ENCODE assay signal across 3 cellular contexts in the genomic region with DNA sequence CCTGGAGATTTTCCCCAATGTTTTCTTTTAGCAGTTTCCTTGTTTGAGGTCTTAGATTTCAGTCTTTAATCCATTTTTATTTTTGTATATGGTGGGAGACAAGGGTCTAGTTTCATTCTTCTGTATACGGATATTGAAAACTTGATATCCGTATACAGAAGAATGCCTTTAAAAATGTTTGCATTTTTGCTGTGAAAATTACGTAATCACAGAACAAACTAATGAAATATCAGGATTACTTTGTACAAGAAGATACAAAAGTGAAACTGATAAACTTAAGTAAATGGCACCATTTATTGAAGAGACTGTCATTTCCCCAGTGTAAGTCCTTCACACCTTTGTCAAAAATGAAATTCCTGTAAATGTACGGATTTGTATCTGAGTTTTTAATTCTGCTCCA.
TF ChIP-seq lines count a peak whose summit lies in the region.

No MANE protein-coding gene starts in this region.

TF ChIP-seq in HepG2, 621 proteins besides CTCF, POLR2A, EP300 and RAD21:
- TF ChIP-seq CEBPB (IDR thresholded peaks at IDR 0.05; ENCODE audit: borderline replicate concordance, low read depth, low read length) (peak; percentile 81), ADNP (CRISPR knock-in tag; IDR thresholded peaks at IDR 0.05) (no peak)
TF ChIP-seq in HepG2: peak in this region for 1.

TF ChIP-seq in HEK293, 187 proteins besides CTCF, POLR2A, EP300 and RAD21:
- TF ChIP-seq, protein P1, sequence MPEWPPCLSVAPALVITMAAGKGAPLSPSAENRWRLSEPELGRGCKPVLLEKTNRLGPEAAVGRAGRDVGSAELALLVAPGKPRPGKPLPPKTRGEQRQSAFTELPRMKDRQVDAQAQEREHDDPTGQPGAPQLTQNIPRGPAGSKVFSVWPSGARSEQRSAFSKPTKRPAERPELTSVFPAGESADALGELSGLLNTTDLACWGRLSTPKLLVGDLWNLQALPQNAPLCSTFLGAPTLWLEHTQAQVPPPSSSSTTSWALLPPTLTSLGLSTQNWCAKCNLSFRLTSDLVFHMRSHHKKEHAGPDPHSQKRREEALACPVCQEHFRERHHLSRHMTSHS (tag by site-specific recombination; IDR thresholded peaks at IDR 0.05): no peak
- TF ChIP-seq ZNF529 (tag by site-specific recombination; IDR thresholded peaks at IDR 0.05; ENCODE audit: insufficient replicate concordance): peak; percentile 4

TF ChIP-seq in K562, 482 proteins besides CTCF, POLR2A, EP300 and RAD21:
- no peak for TF ChIP-seq CEBPG (CRISPR knock-in tag; IDR thresholded peaks at IDR 0.05)
- TF ChIP-seq CEBPG (tag; conservative IDR thresholded peaks at IDR 0.05 in 1 of 2, IDR thresholded peaks at IDR 0.05 in 1 of 2): peak in 1 of 2 experiments; percentile 43; a peak in 3 of 4 replicates
- TF ChIP-seq, protein P2, sequence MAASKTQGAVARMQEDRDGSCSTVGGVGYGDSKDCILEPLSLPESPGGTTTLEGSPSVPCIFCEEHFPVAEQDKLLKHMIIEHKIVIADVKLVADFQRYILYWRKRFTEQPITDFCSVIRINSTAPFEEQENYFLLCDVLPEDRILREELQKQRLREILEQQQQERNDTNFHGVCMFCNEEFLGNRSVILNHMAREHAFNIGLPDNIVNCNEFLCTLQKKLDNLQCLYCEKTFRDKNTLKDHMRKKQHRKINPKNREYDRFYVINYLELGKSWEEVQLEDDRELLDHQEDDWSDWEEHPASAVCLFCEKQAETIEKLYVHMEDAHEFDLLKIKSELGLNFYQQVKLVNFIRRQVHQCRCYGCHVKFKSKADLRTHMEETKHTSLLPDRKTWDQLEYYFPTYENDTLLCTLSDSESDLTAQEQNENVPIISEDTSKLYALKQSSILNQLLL (CRISPR knock-in tag; IDR thresholded peaks at IDR 0.05; ENCODE audit: borderline replicate concordance): no peak
- TF ChIP-seq CEBPB (tag; IDR thresholded peaks at IDR 0.05): peak; percentile 36; the same call in 1 of the 2 replicates
- TF ChIP-seq SMAD4 (CRISPR knock-in tag; conservative IDR thresholded peaks at IDR 0.05): no peak
